In genomic region chr10:52032681-52033629, GRCh38 we compare ENCODE assay signal across 24 cellular contexts.
DNase-seq lines count a peak whose midpoint lies in the region; ATAC-seq and TF ChIP-seq lines count a peak whose summit lies in the region.
"Had no signal": no experiment of that assay in that cellular context is flagged by ENCODE, and none has a peak within 500 bp of the region (broad histone marks: within the 10 kb centered on the region; RNA-seq: fewer than 3 reads in every experiment).

No MANE protein-coding gene starts in this region.

- no peak for TF ChIP-seq RAD21 in IMR-90 (IDR thresholded peaks at IDR 0.05; ENCODE audit: low read length)

- TF ChIP-seq POLR2A in IMR-90 (IDR thresholded peaks at IDR 0.05; ENCODE audit: low read depth, low read length) (no peak), lower leg skin (IDR thresholded peaks at IDR 0.05) (no peak)

- H3K23ac ChIP-seq in IMR-90 (ENCODE audit: low read depth, low read length) = no peak overlapping the region

- no peak overlapping the region for H4K8ac ChIP-seq in IMR-90 (ENCODE audit: low read depth in 2 of 2, low read length in 2 of 2)

- H3K4me2 ChIP-seq in IMR-90 (ENCODE audit: low read depth, low read length) (no peak overlapping the region), osteoblast (ENCODE audit: insufficient read depth, low read length) (no peak overlapping the region)
- H3K4me2 ChIP-seq: BLaER1 had no signal

- peak overlapping the region; percentile 19; the same call in 1 of the 2 replicates for H3K18ac ChIP-seq in IMR-90 (ENCODE audit: low read depth, low read length)

- no peak overlapping the region for H3K4me3 Mint-ChIP-seq in activated CD4-positive, alpha-beta memory T cell treated with anti-CD3 and anti-CD28 coated beads, Interleukin-2, amount 10 ng/mL, durations not matched to agents 7 days and 5 days
- H3K4me3 Mint-ChIP-seq: CD4-positive, CD25-positive, alpha-beta regulatory T cell had no signal

- TF ChIP-seq CTCF in IMR-90 (conservative IDR thresholded peaks at IDR 0.05; ENCODE audit: low read depth, low read length) = no peak
- TF ChIP-seq CTCF in osteoblast (IDR thresholded peaks at IDR 0.05; ENCODE audit: extremely low read depth, low read depth, low read length) = no peak
- TF ChIP-seq CTCF in lower leg skin (IDR thresholded peaks at IDR 0.05) = no peak

- H3K27ac Mint-ChIP-seq in activated CD4-positive, alpha-beta memory T cell treated with anti-CD3 and anti-CD28 coated beads, Interleukin-2, amount 10 ng/mL, durations not matched to agents 7 days and 5 days = no peak overlapping the region
- H3K27ac Mint-ChIP-seq: CD4-positive, CD25-positive, alpha-beta regulatory T cell had no signal

- no peak overlapping the region for H2BK120ac ChIP-seq in IMR-90 (ENCODE audit: low read depth, low read length)

- H3K4ac ChIP-seq in IMR-90 (ENCODE audit: low read depth, low read length) = no peak overlapping the region

- no TSS peak for BruUV-seq in IMR-90 (replicated peaks; lab: Mats Ljungman, UMichigan)

- H3K4me1 ChIP-seq in IMR-90 (ENCODE audit: control insufficient read depth, insufficient read depth, low read length) (peaks cover 6% of the 10 kb centered on the region), iPS-15b (ENCODE audit: control insufficient read depth, insufficient read depth, low read length) (peaks cover 12% of the 10 kb centered on the region), osteoblast (ENCODE audit: insufficient read depth, low read length) (no peaks in the 10 kb centered on the region)
- H3K4me1 ChIP-seq: BLaER1, SJSA1 had no signal

- H3K27me3 ChIP-seq in H7 (ENCODE audit: control insufficient read depth, insufficient read depth, low read length) (no peaks in the 10 kb centered on the region), IMR-90 (ENCODE audit: control insufficient read depth, insufficient read depth, low read length) (no peaks in the 10 kb centered on the region), iPS-15b (ENCODE audit: control insufficient read depth, insufficient read depth, low read length) (no peaks in the 10 kb centered on the region), osteoblast (ENCODE audit: insufficient read depth, low read length) (no peaks in the 10 kb centered on the region)
- H3K27me3 ChIP-seq: BLaER1, SJSA1 had no signal

- no peaks in the 10 kb centered on the region for H3K36me3 Mint-ChIP-seq in activated CD4-positive, alpha-beta memory T cell treated with anti-CD3 and anti-CD28 coated beads, Interleukin-2, amount 10 ng/mL, durations not matched to agents 7 days and 5 days (ENCODE audit: low read depth)
- H3K36me3 Mint-ChIP-seq: CD4-positive, CD25-positive, alpha-beta regulatory T cell had no signal

- no peaks in the 10 kb centered on the region for H3K9me3 ChIP-seq in IMR-90 (ENCODE audit: control insufficient read depth, insufficient read depth, low read length)
- no peaks in the 10 kb centered on the region for H3K9me3 ChIP-seq in iPS-15b (ENCODE audit: control insufficient read depth, insufficient read depth, low read length)
- H3K9me3 ChIP-seq in osteoblast (ENCODE audit: low read depth, low read length) = no peaks in the 10 kb centered on the region
- H3K9me3 ChIP-seq: BLaER1, SJSA1 had no signal

- H4K91ac ChIP-seq in IMR-90 (ENCODE audit: insufficient read depth, low read depth, low read length) = no peak overlapping the region

- DNase-seq in H7 = no peak
- no peak for DNase-seq in IMR-90
- peak; percentile 0 for DNase-seq in osteoblast (ENCODE audit: insufficient read length, low spot score, missing footprints)
- DNase-seq in lower leg skin (ENCODE audit: low spot score in 2 of 2) = no peak
- no peak for DNase-seq in activated CD4-positive, alpha-beta memory T cell treated with anti-CD3 and anti-CD28 coated beads, Interleukin-2, amount 10 ng/mL, durations not matched to agents 7 days and 5 days
- DNase-seq in superior temporal gyrus (ENCODE audit: extremely low spot score) = no peak
- DNase-seq: CD4-positive, CD25-positive, alpha-beta regulatory T cell; GM23248; KBM-7; MV-4-11; NCI-H1105; NCI-H1436 treated with DMSO at 0.1 percent for 48 hours; NCI-H1930; NCI-H2107; NCI-H446; NCI-H524 treated with DMSO at 0.1 percent for 48 hours; NCI-H774; PC-3; Right ventricle myocardium superior had no signal

- no peaks in the 10 kb centered on the region for H3K27me3 Mint-ChIP-seq in activated CD4-positive, alpha-beta memory T cell treated with anti-CD3 and anti-CD28 coated beads, Interleukin-2, amount 10 ng/mL, durations not matched to agents 7 days and 5 days
- H3K27me3 Mint-ChIP-seq: CD4-positive, CD25-positive, alpha-beta regulatory T cell had no signal

- H2AK5ac ChIP-seq in IMR-90 (ENCODE audit: low read depth, low read length) = no peak overlapping the region

- H4K5ac ChIP-seq in IMR-90 (ENCODE audit: low read depth, low read length) = no peak overlapping the region; the same call in 1 of the 2 replicates

- H2BK20ac ChIP-seq in IMR-90 (ENCODE audit: low read depth, low read length) = no peak overlapping the region

- no peak overlapping the region for H3K56ac ChIP-seq in IMR-90 (ENCODE audit: extremely low read depth, insufficient read depth, low read length)

- POLR2A ChIA-PET in IMR-90 (lab: Charles Lee; ENCODE audit: unreplicated experiment) = no interaction called here
- POLR2A ChIA-PET in activated CD4-positive, alpha-beta memory T cell treated with anti-CD3 and anti-CD28 coated beads, Interleukin-2, amount 10 ng/mL, durations not matched to agents 7 days and 5 days (lab: Charles Lee) = interaction anchor here (0.6 kb wide), 1 partner anchor 149 kb away, joined by 3 read pairs; no protein-coding TSS in a partner anchor

- dilution Hi-C loops in IMR-90 (cut with HindIII; ENCODE audit: low sequenced_read_pairs, unreplicated experiment) = no loop called here

- H2AK9ac ChIP-seq in IMR-90 (replicated peaks; ENCODE audit: low read depth, low read length, poor library complexity) = no peak overlapping the region

- no peak overlapping the region for H2BK5ac ChIP-seq in IMR-90 (ENCODE audit: low read depth, low read length, poor library complexity, severe bottlenecking)

- no peak overlapping the region for H2AFZ ChIP-seq in IMR-90 (replicated peaks; ENCODE audit: low read length, poor library complexity)
- H2AFZ ChIP-seq in osteoblast (ENCODE audit: low read length) = no peak overlapping the region
- H2AFZ ChIP-seq: GM23248 had no signal

- in situ Hi-C loops in IMR-90 (cut with MboI; ENCODE audit: low sequenced_read_pairs) = no loop called here

- H3K27ac ChIP-seq in IMR-90 (ENCODE audit: insufficient read depth, low read length) = no peak overlapping the region
- H3K27ac ChIP-seq in osteoblast (ENCODE audit: low read depth, low read length) = no peak overlapping the region
- H3K27ac ChIP-seq: BLaER1, GM23248, HL-60, SJSA1 had no signal

- WGBS in IMR-90 (ENCODE audit: extremely low coverage in 2 of 2, insufficient read length in 1 of 2), 2 experiments = 100% methylated on average over 1 of the region's 6 CpGs; no CpG with 5 or more reads in 1 of the 2 experiments
- 74 to 79% methylated on average over 6 of the region's 6 CpGs for WGBS in lower leg skin, 2 donors

- CTCF ChIA-PET in IMR-90 (lab: Yijun Ruan, JAX) = no interaction called here
- CTCF ChIA-PET in activated CD4-positive, alpha-beta memory T cell treated with anti-CD3 and anti-CD28 coated beads, Interleukin-2, amount 10 ng/mL, durations not matched to agents 7 days and 5 days (lab: Charles Lee) = no interaction called here

- H4K20me1 ChIP-seq in IMR-90 (ENCODE audit: insufficient read depth, low read length) (no peaks in the 10 kb centered on the region), osteoblast (ENCODE audit: insufficient read depth, low read length) (no peaks in the 10 kb centered on the region)
- H4K20me1 ChIP-seq: BLaER1 had no signal

- no peaks in the 10 kb centered on the region for H3K9me1 ChIP-seq in IMR-90 (ENCODE audit: insufficient read depth, low read length)

- intact Hi-C loops in IMR-90 (cut with micrococcal nuclease) (no loop called here), lower leg skin (cut with DNase I; ENCODE audit: low total_unique reads) (no loop called here)

- H3K9ac ChIP-seq in IMR-90 (ENCODE audit: low read depth, low read length) (no peak overlapping the region), iPS-15b (ENCODE audit: low read depth, low read length) (peak overlapping the region; percentile 94)
- H3K9ac ChIP-seq: BLaER1, GM23248 had no signal

- no peak for ATAC-seq in IMR-90 (ENCODE audit: low read depth)
- ATAC-seq: HCT116, PC-3 had no signal

- no peaks in the 10 kb centered on the region for H3K9me3 Mint-ChIP-seq in activated CD4-positive, alpha-beta memory T cell treated with anti-CD3 and anti-CD28 coated beads, Interleukin-2, amount 10 ng/mL, durations not matched to agents 7 days and 5 days

- H3K36me3 ChIP-seq in H7 (replicated peaks; ENCODE audit: control insufficient read depth, insufficient read depth, low read length) (peaks cover 13% of the 10 kb centered on the region), IMR-90 (ENCODE audit: control insufficient read depth, insufficient read depth, low read length) (no peaks in the 10 kb centered on the region), iPS-15b (ENCODE audit: control insufficient read depth, insufficient read depth, low read length) (peaks cover 24% of the 10 kb centered on the region), osteoblast (ENCODE audit: insufficient read depth, low read length) (no peaks in the 10 kb centered on the region)
- H3K36me3 ChIP-seq: BLaER1, SJSA1 had no signal

- H3K79me1 ChIP-seq in IMR-90 (ENCODE audit: low read depth in 1 of 2, low read length in 2 of 2) = no peaks in the 10 kb centered on the region

- peak overlapping the region; percentile 3; the same call in 1 of the 2 replicates for H3K4me3 ChIP-seq in H7 (ENCODE audit: insufficient read depth, low read depth, low read length)
- no peak overlapping the region for H3K4me3 ChIP-seq in IMR-90 (ENCODE audit: insufficient read depth, low read depth, low read length)
- H3K4me3 ChIP-seq in iPS-15b (ENCODE audit: low read depth, low read length) = peak overlapping the region; percentile 52
- no peak overlapping the region for H3K4me3 ChIP-seq in osteoblast (ENCODE audit: insufficient read depth, low read length)
- no peak overlapping the region for H3K4me3 ChIP-seq in lower leg skin (ENCODE audit: low read depth, poor library complexity, severe bottlenecking)
- H3K4me3 ChIP-seq: BLaER1, GM23248, SJSA1 had no signal

- H2BK15ac ChIP-seq in IMR-90 (ENCODE audit: low read depth, low read length) = no peak overlapping the region

- no peak overlapping the region for H3K14ac ChIP-seq in IMR-90 (replicated peaks; ENCODE audit: low read depth, low read length)

- H3K4me1 Mint-ChIP-seq in activated CD4-positive, alpha-beta memory T cell treated with anti-CD3 and anti-CD28 coated beads, Interleukin-2, amount 10 ng/mL, durations not matched to agents 7 days and 5 days = no peaks in the 10 kb centered on the region
- H3K4me1 Mint-ChIP-seq: CD4-positive, CD25-positive, alpha-beta regulatory T cell had no signal

- no peaks in the 10 kb centered on the region for H3K79me2 ChIP-seq in osteoblast (ENCODE audit: insufficient read depth, low read length)

TF ChIP-seq in IMR-90, 13 proteins besides CTCF, POLR2A, EP300 and RAD21 (continues in another document):
- no peak for TF ChIP-seq BHLHE40 (IDR thresholded peaks at IDR 0.05; ENCODE audit: low read depth, low read length)

Comparison
In these comparisons a context has a peak if more than half of its experiments do, and no peak if none do; other contexts are left out.
1. H3K4me3 ChIP-seq: peak in H7 (single experiment) and iPS-15b (single experiment); none in IMR-90 (single experiment), osteoblast (single experiment) and lower leg skin (single experiment).